8 cellular contexts compared by ENCODE assay signal in genomic region chr19:45585158-45585577, GRCh38. TPM values are rescaled to one million over a fixed set of nuclear protein-coding genes. Genes with fewer than 3 reads are reported as not detected.
DNase-seq lines count a peak whose midpoint lies in the region; ATAC-seq, FAIRE-seq and TF ChIP-seq lines count a peak whose summit lies in the region.

No MANE protein-coding gene starts in this region.

- H3K9me3 ChIP-seq in Caco-2 (peaks cover 4% of the 10 kb centered on the region; the same call in 1 of the 2 replicates), Panc1 (ENCODE audit: control insufficient read depth, insufficient read depth, low read depth, low read length) (no peaks in the 10 kb centered on the region), endothelial cell of umbilical vein (replicated peaks; ENCODE audit: control insufficient read depth, insufficient read depth, low read length) (no peaks in the 10 kb centered on the region)

- no TSS peak for BruUV-seq in Caco-2 (replicated peaks; lab: Mats Ljungman, UMichigan)
- TSS peak; percentile 78 for BruUV-seq in Panc1 (replicated peaks; lab: Mats Ljungman, UMichigan)
- no TSS peak for BruUV-seq in endothelial cell of umbilical vein (replicated peaks; lab: Mats Ljungman, UMichigan)

- H3K9ac ChIP-seq in endothelial cell of umbilical vein (replicated peaks; ENCODE audit: extremely low read depth, insufficient read depth, low read length), result peak overlapping the region; percentile 57

- POLR2A ChIA-PET in Caco-2 (lab: Charles Lee), result interaction anchor here (1.4 to 1.9 kb wide), 3 partner anchors 56 to 107 kb away, joined by 8 to 11 read pairs (median 9); partner anchors contain the start of genes QPCTL and SNRPD2
- POLR2A ChIA-PET in Panc1 (lab: Charles Lee), result no interaction called here
- POLR2A ChIA-PET in endothelial cell of umbilical vein (lab: Charles Lee), result no interaction called here

- peak overlapping the region; percentile 89 for H3K4me3 Mint-ChIP-seq in Caco-2 (ENCODE audit: unreplicated experiment)
- H3K4me3 Mint-ChIP-seq in osteocyte (ENCODE audit: unreplicated experiment), result peak overlapping the region; percentile 91

- H3K27ac ChIP-seq in Panc1 (ENCODE audit: low read length) (peak overlapping the region; percentile 94), endothelial cell of umbilical vein (ENCODE audit: insufficient read depth, low read depth, low read length) (peak overlapping the region; percentile 79)

- H3K27me3 ChIP-seq in Caco-2 (replicated peaks; ENCODE audit: control insufficient read depth, insufficient read depth, low read length) (no peaks in the 10 kb centered on the region), Panc1 (ENCODE audit: control insufficient read depth, insufficient read depth, low read length) (no peaks in the 10 kb centered on the region), endothelial cell of umbilical vein (ENCODE audit: control insufficient read depth in 2 of 2, insufficient read depth in 2 of 2, low read length in 2 of 2) (no peaks in the 10 kb centered on the region)

- H3K36me3 Mint-ChIP-seq in Caco-2 (ENCODE audit: insufficient read depth, unreplicated experiment) (peaks cover 25% of the 10 kb centered on the region), osteocyte (ENCODE audit: unreplicated experiment) (peaks cover 2% of the 10 kb centered on the region)

- H3K4me3 ChIP-seq in Caco-2 (ENCODE audit: low read depth, low read length), result peak overlapping the region; percentile 91
- peak overlapping the region; percentile 82 to 88 for H3K4me3 ChIP-seq in Panc1 (ENCODE audit: low read depth in 2 of 2, low read length in 2 of 2)
- H3K4me3 ChIP-seq in endothelial cell of umbilical vein (replicated peaks in 1 of 3; ENCODE audit: insufficient read depth in 1 of 3, low read depth in 1 of 3, low read length in 3 of 3), result peak overlapping the region in 2 of 3 experiments; percentile 29 to 44

- H3K27me3 Mint-ChIP-seq in Caco-2 (ENCODE audit: insufficient read depth, unreplicated experiment) (peaks cover 7% of the 10 kb centered on the region), osteocyte (ENCODE audit: unreplicated experiment) (no peaks in the 10 kb centered on the region)

- TF ChIP-seq POLR2A in endothelial cell of umbilical vein (IDR thresholded peaks at IDR 0.05; ENCODE audit: low read depth, low read length), result no peak

- H3K4me1 ChIP-seq in Caco-2, result peaks cover 9% of the 10 kb centered on the region
- H3K4me1 ChIP-seq in Panc1 (ENCODE audit: control insufficient read depth, insufficient read depth, low read length), result peaks cover 13% of the 10 kb centered on the region
- H3K4me1 ChIP-seq in endothelial cell of umbilical vein (ENCODE audit: control insufficient read depth, extremely low read depth, insufficient read depth, low read length), result peaks cover 20% of the 10 kb centered on the region

- intact Hi-C loops in Caco-2 (cut with micrococcal nuclease; ENCODE audit: unreplicated experiment), result loop anchor here (2.0 kb wide), 1 partner anchor 108 kb away; the partner anchor contains the start of gene QPCTL
- intact Hi-C loops in Panc1 (cut with micrococcal nuclease; ENCODE audit: unreplicated experiment), result no loop called here
- intact Hi-C loops in endothelial cell of umbilical vein (cut with micrococcal nuclease), result loop anchor here (2.0 kb wide), 1 partner anchor 58 kb away; no protein-coding TSS in a partner anchor

- dilution Hi-C loops in endothelial cell of umbilical vein (cut with MboI; ENCODE audit: extremely low pct_ligation_motif_present, low sequenced_read_pairs), result no loop called here

- H3K36me3 ChIP-seq in Caco-2 (ENCODE audit: control insufficient read depth, insufficient read depth, low read length) (no peaks in the 10 kb centered on the region), Panc1 (ENCODE audit: control insufficient read depth, insufficient read depth, low read length) (no peaks in the 10 kb centered on the region), endothelial cell of umbilical vein (ENCODE audit: control insufficient read depth in 2 of 2, extremely low read depth in 1 of 2, insufficient read depth in 2 of 2, low read length in 2 of 2) (no peaks in the 10 kb centered on the region)

- in situ Hi-C loops in Panc1 (cut with HindIII; ENCODE audit: low pct_unique_long_range_greater_than_20kb, low sequenced_read_pairs), result no loop called here

- peak overlapping the region; percentile 37 for H3K4me2 ChIP-seq in endothelial cell of umbilical vein (ENCODE audit: insufficient read depth, low read length)

- H3K79me2 ChIP-seq in endothelial cell of umbilical vein (ENCODE audit: control insufficient read depth, insufficient read depth, low read length), result peaks cover 8% of the 10 kb centered on the region

- no peak for DNase-seq in Caco-2
- DNase-seq in Panc1 (ENCODE audit: low read depth, low spot score), result no peak
- DNase-seq in endothelial cell of umbilical vein (ENCODE audit: low read depth, low spot score), result no peak
- DNase-seq in osteocyte (ENCODE audit: extremely low spot score, unreplicated experiment), result no peak
- DNase-seq in NCI-H1417 treated with DMSO at 0.1 percent for 48 hours (lab: John Stamatoyannopoulos, UW), result no peak
- no peak for DNase-seq in kidney tubule cell (ENCODE audit: low spot score)

- peaks cover 10% of the 10 kb centered on the region for H3K4me1 Mint-ChIP-seq in Caco-2 (ENCODE audit: low read depth, unreplicated experiment)
- H3K4me1 Mint-ChIP-seq in osteocyte (ENCODE audit: unreplicated experiment), result peaks cover 28% of the 10 kb centered on the region

- peak overlapping the region; percentile 96 for H3K27ac Mint-ChIP-seq in Caco-2 (ENCODE audit: unreplicated experiment)
- H3K27ac Mint-ChIP-seq in osteocyte (ENCODE audit: unreplicated experiment), result peak overlapping the region; percentile 99

- no peaks in the 10 kb centered on the region for H3K9me3 Mint-ChIP-seq in Caco-2 (ENCODE audit: unreplicated experiment)
- H3K9me3 Mint-ChIP-seq in osteocyte (ENCODE audit: unreplicated experiment), result no peaks in the 10 kb centered on the region

- no peak for TF ChIP-seq CTCF in Caco-2 (IDR thresholded peaks at IDR 0.05; ENCODE audit: insufficient read depth in 1 of 2, low read depth in 1 of 2, low read length in 1 of 2, severe bottlenecking in 1 of 2, unreplicated experiment in 1 of 2)
- no peak for TF ChIP-seq CTCF in Panc1 (IDR thresholded peaks at IDR 0.05)
- TF ChIP-seq CTCF in endothelial cell of umbilical vein (IDR thresholded peaks at IDR 0.05; ENCODE audit: extremely low read depth in 1 of 2, insufficient read depth in 1 of 2, low read depth in 1 of 2, low read length in 2 of 2), result no peak
- TF ChIP-seq CTCF in osteocyte (IDR thresholded peaks at IDR 0.05), result no peak

- CTCF ChIA-PET in Caco-2 (lab: Charles Lee), result interaction anchor here (1.4 to 2.4 kb wide), 3 partner anchors 14 to 57 kb away, joined by 5 to 33 read pairs (median 7); no protein-coding TSS in a partner anchor
- CTCF ChIA-PET in Panc1 (lab: Charles Lee), result no interaction called here
- CTCF ChIA-PET in endothelial cell of umbilical vein (lab: Charles Lee), result interaction anchor here (1.5 to 2.4 kb wide), 2 partner anchors 58 to 100 kb away, joined by 4 to 20 read pairs; no protein-coding TSS in a partner anchor

- H4K20me1 ChIP-seq in endothelial cell of umbilical vein (replicated peaks; ENCODE audit: control insufficient read depth, extremely low read depth, insufficient read depth, low read length), result no peaks in the 10 kb centered on the region

- FAIRE-seq in endothelial cell of umbilical vein (lab: Jason Lieb, UNC), result no peak

- no peak for ATAC-seq in Panc1
- ATAC-seq in GM18873 (IDR thresholded peaks at IDR 0.05; ENCODE audit: low FRiP score, unreplicated experiment), result no peak
- no peak for ATAC-seq in HG02798 (IDR thresholded peaks at IDR 0.05; ENCODE audit: poor library complexity, unreplicated experiment)

- peak overlapping the region; percentile 6 for H2AFZ ChIP-seq in endothelial cell of umbilical vein (ENCODE audit: low read depth, low read length)

- no peaks in the 10 kb centered on the region for H3K9me1 ChIP-seq in endothelial cell of umbilical vein (replicated peaks; ENCODE audit: control insufficient read depth, extremely low read depth, insufficient read depth, low read length)

RNA-seq across cellular contexts. Expression of gene OPA3, which starts 0.6 kb away (rescaled TPM):
- total RNA-seq in Caco-2 (2022) (16.9 and 17.7 TPM in 2 replicates), Panc1 (2021; ENCODE audit: unreplicated experiment) (20.3 TPM), endothelial cell of umbilical vein (13.8 and 15.4 TPM in 2 replicates), osteocyte (16.8 and 18.0 TPM in 2 replicates)
- polyA plus RNA-seq in Panc1 (2012; ENCODE audit: insufficient read length), result 12.5 TPM
- 16.0 and 17.1 TPM in 2 replicates for polyA plus RNA-seq in endothelial cell of umbilical vein
- polyA plus RNA-seq in endothelial cell of umbilical vein (2011; cell fraction: cytosol; rRNA removed), result 14.5 and 14.6 TPM in 2 replicates
- polyA plus RNA-seq in endothelial cell of umbilical vein (2011; cell fraction: nucleus; rRNA removed), result 8.3 and 8.4 TPM in 2 replicates
- polyA plus RNA-seq in endothelial cell of umbilical vein (2012), result 7.5 and 9.7 TPM in 2 replicates
- polyA minus RNA-seq in endothelial cell of umbilical vein, result 15.8 and 23.6 TPM in 2 replicates
- polyA minus RNA-seq in endothelial cell of umbilical vein (2011; cell fraction: cytosol; rRNA and poly(A)+ RNA removed), result 3.9 TPM
- 6.0 and 8.0 TPM in 2 replicates for polyA minus RNA-seq in endothelial cell of umbilical vein (2011; cell fraction: nucleus; rRNA and poly(A)+ RNA removed)

RNA-seq across cellular contexts. Expression of gene GPR4, which starts 16.8 kb away (rescaled TPM):
- total RNA-seq in Caco-2 (2022) (not detected in 2 replicates), Panc1 (2021; ENCODE audit: unreplicated experiment) (0.23 TPM), endothelial cell of umbilical vein (26.7 and 30.3 TPM in 2 replicates), osteocyte (not detected in 2 replicates)
- not detected for polyA plus RNA-seq in Panc1 (2012; ENCODE audit: insufficient read length)
- 13.4 and 17.9 TPM in 2 replicates for polyA plus RNA-seq in endothelial cell of umbilical vein
- 9.8 and 13.2 TPM in 2 replicates for polyA plus RNA-seq in endothelial cell of umbilical vein (2011; cell fraction: cytosol; rRNA removed)
- polyA plus RNA-seq in endothelial cell of umbilical vein (2011; cell fraction: nucleus; rRNA removed), result 6.1 and 14.3 TPM in 2 replicates
- 13.1 and 37.5 TPM in 2 replicates for polyA plus RNA-seq in endothelial cell of umbilical vein (2012)
- 5.6 and 6.7 TPM in 2 replicates for polyA minus RNA-seq in endothelial cell of umbilical vein
- not detected for polyA minus RNA-seq in endothelial cell of umbilical vein (2011; cell fraction: cytosol; rRNA and poly(A)+ RNA removed)
- polyA minus RNA-seq in endothelial cell of umbilical vein (2011; cell fraction: nucleus; rRNA and poly(A)+ RNA removed), result 3.5 and 6.2 TPM in 2 replicates

RNA-seq across cellular contexts. Expression of gene EML2, which starts 54.0 kb away (rescaled TPM):
- total RNA-seq in Caco-2 (2022) (33.9 and 38.8 TPM in 2 replicates), Panc1 (2021; ENCODE audit: unreplicated experiment) (32.7 TPM), endothelial cell of umbilical vein (27.4 and 28.9 TPM in 2 replicates), osteocyte (27.1 and 28.6 TPM in 2 replicates)
- polyA plus RNA-seq in Panc1 (2012; ENCODE audit: insufficient read length), result 30.7 TPM
- 23.3 and 23.8 TPM in 2 replicates for polyA plus RNA-seq in endothelial cell of umbilical vein
- polyA plus RNA-seq in endothelial cell of umbilical vein (2011; cell fraction: cytosol; rRNA removed), result 13.7 and 15.6 TPM in 2 replicates
- polyA plus RNA-seq in endothelial cell of umbilical vein (2011; cell fraction: nucleus; rRNA removed), result 88.8 and 100 TPM in 2 replicates
- 17.1 and 22.3 TPM in 2 replicates for polyA plus RNA-seq in endothelial cell of umbilical vein (2012)
- 22.2 and 38.8 TPM in 2 replicates for polyA minus RNA-seq in endothelial cell of umbilical vein
- polyA minus RNA-seq in endothelial cell of umbilical vein (2011; cell fraction: cytosol; rRNA and poly(A)+ RNA removed), result 28.3 TPM
- 18.9 and 24.5 TPM in 2 replicates for polyA minus RNA-seq in endothelial cell of umbilical vein (2011; cell fraction: nucleus; rRNA and poly(A)+ RNA removed)

Comparison
In these comparisons a context has a peak if more than half of its experiments do, and no peak if none do; other contexts are left out.
1. H3K4me3 ChIP-seq: peak in every context shown above with its lines; median percentile 91 in Caco-2; 85 in Panc1; 36 in endothelial cell of umbilical vein.
2. RNA of gene GPR4, which starts 16.8 kb away (total RNA-seq): 26.7 to 30.3 TPM in endothelial cell of umbilical vein; 0.23 TPM in Panc1 (single experiment), not detected in Caco-2 and not detected in osteocyte; every median in the first group is over 10 times any median in the second.